In the genomic region with DNA sequence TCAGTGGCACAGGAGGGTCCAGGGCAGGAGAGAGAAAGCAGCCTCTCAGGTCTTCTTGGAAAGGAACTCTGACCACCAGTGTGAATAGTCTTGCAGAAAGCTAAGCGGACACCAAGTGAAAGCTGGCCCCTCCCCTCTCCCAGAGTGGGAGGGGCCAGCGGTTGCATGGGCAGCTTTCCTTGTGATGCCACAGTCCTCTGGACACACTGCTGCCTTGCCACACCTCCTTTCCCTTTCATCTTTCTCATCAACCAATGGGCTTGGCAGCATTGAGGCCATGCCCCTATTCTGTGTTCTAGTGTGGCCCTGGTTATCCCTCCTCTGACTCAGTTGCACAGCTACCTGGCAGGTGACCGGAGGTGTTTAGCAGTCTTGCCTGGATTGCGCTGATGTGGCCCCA, we compare ENCODE assay signal across 1 cellular context.
TF ChIP-seq lines count a peak whose summit lies in the region.

No MANE protein-coding gene starts in this region.

TF ChIP-seq in K562, 482 proteins besides CTCF, POLR2A, EP300 and RAD21 (continued from another document):
- TF ChIP-seq ARHGAP35 (IDR thresholded peaks at IDR 0.05; ENCODE audit: partially characterized antibody) (no peak), MCM2 (IDR thresholded peaks at IDR 0.05; ENCODE audit: low read depth) (no peak), CHD7 (IDR thresholded peaks at IDR 0.05; ENCODE audit: low read depth, low read length) (no peak), RUNX1 (IDR thresholded peaks at IDR 0.05; ENCODE audit: low read depth) (no peak), SAP30 (IDR thresholded peaks at IDR 0.05; ENCODE audit: borderline replicate concordance, insufficient read depth, low read depth, low read length, poor library complexity, severe bottlenecking) (no peak)
- TF ChIP-seq, protein P1, sequence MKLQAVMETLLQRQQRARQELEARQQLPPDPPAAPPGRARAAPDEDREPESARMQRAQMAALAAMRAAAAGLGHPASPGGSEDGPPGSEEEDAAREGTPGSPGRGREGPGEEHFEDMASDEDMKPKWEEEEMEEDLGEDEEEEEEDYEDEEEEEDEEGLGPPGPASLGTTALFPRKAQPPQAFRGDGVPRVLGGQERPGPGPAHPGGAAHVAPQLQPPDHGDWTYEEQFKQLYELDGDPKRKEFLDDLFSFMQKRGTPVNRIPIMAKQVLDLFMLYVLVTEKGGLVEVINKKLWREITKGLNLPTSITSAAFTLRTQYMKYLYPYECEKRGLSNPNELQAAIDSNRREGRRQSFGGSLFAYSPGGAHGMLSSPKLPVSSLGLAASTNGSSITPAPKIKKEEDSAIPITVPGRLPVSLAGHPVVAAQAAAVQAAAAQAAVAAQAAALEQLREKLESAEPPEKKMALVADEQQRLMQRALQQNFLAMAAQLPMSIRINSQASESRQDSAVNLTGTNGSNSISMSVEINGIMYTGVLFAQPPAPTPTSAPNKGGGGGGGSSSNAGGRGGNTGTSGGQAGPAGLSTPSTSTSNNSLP (IDR thresholded peaks at IDR 0.05; ENCODE audit: borderline replicate concordance, low read depth, low read length), result no peak
TF ChIP-seq in K562: peak in this region for 0.
